Comparison of ENCODE assay signal across 21 cellular contexts in genomic region chr19:15372891-15373301, GRCh38.
"Had no signal": no experiment of that assay in that cellular context is flagged by ENCODE, and none has a peak within 500 bp of the region (broad histone marks: within the 10 kb centered on the region; RNA-seq: fewer than 3 reads in every experiment).

No MANE protein-coding gene starts in this region.

- H3K27me3 Mint-ChIP-seq: dendritic cell treated with granulocyte-macrophage colony-stimulating factor and Interleukin-4, amounts not matched to agents 40 ng/mL and 50 ng/mL, for 4 days; naive B cell had no signal

- H3K27ac ChIP-seq: pancreas, SJSA1, testis, upper lobe of left lung, WERI-Rb-1 had no signal

- H3K9me3 Mint-ChIP-seq: activated naive CD4-positive, alpha-beta T cell treated with anti-CD3 and anti-CD28 coated beads, Interleukin-2, amount 50 U/mL, for 72 hours; activated T-helper 1 cell treated with anti-CD3 and anti-CD28 coated beads, Interleukin-12 subunit alpha, Interleukin-12 subunit beta, Interleukin-2, Interleukin-4 antibody, amounts not matched to agents 30 ng/mL and 10 ng/mL and 1 ng/mL, durations not matched to agents 14 hours and 24 hours and 36 hours; dendritic cell treated with granulocyte-macrophage colony-stimulating factor and Interleukin-4, amounts not matched to agents 40 ng/mL and 50 ng/mL, for 4 days; naive B cell had no signal

- DNase-seq: activated CD4-positive, alpha-beta T cell treated with anti-CD3 and anti-CD28 coated beads for 1 hour; activated gamma-delta T cell treated with Interleukin-2 at 50 U/mL for 16 hours; activated T-cell treated with anti-CD3 and anti-CD28 coated beads for 4 hours; adrenal gland; effector memory CD4-positive, alpha-beta T cell; hippocampal formation; islet precursor cell; mammary epithelial cell; naive B cell; retina; SW 1271; T-helper 2 cell; testis; WERI-Rb-1 had no signal

- ATAC-seq: activated naive CD4-positive, alpha-beta T cell treated with anti-CD3 and anti-CD28 coated beads, Interleukin-2, amount 50 U/mL, for 72 hours; left lobe of liver; pancreas had no signal

- H3K4me3 Mint-ChIP-seq: activated T-helper 1 cell treated with anti-CD3 and anti-CD28 coated beads, Interleukin-12 subunit alpha, Interleukin-12 subunit beta, Interleukin-2, Interleukin-4 antibody, amounts not matched to agents 30 ng/mL and 10 ng/mL and 1 ng/mL, durations not matched to agents 14 hours and 24 hours and 36 hours; dendritic cell treated with granulocyte-macrophage colony-stimulating factor and Interleukin-4, amounts not matched to agents 40 ng/mL and 50 ng/mL, for 4 days had no signal

- H3K27ac Mint-ChIP-seq: dendritic cell treated with granulocyte-macrophage colony-stimulating factor and Interleukin-4, amounts not matched to agents 40 ng/mL and 50 ng/mL, for 4 days had no signal
